Comparison of ENCODE assay signal across 20 cellular contexts in the genomic region with DNA sequence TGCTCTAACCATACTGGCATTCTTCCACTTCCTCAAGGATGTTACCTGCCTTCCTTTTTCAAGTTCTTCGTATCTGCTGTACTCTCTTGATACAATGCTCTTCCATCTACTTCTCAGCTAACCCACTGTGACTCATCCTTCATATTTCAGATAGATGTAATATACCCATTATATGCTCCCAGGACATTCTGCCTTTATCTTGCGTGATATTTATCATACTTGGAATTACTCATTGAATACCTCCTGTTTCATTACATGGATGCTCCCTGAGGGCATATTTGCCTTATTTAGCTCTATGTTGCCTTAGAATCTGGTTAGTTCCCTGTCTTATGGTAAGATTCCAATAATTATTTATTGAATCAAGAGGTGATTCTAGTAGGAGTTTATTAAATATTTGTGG.
"Had no signal": no experiment of that assay in that cellular context is flagged by ENCODE, and none has a peak within 500 bp of the region (broad histone marks: within the 10 kb centered on the region; RNA-seq: fewer than 3 reads in every experiment).

No MANE protein-coding gene starts in this region.

- H3K36me3 ChIP-seq: left lung, lower lobe of right lung, spleen, tibial nerve had no signal

- H3K9me3 ChIP-seq: left lung, lower lobe of right lung, mucosa of descending colon, tibial nerve had no signal

- H3K4me1 ChIP-seq: left lung, lower lobe of right lung, spleen, tibial nerve had no signal

- H3K4me3 ChIP-seq: left lung, lower lobe of right lung, mucosa of descending colon, spleen, tibial nerve had no signal

- DNase-seq: activated B cell treated with CpG ODN at 0.5 μM for 24 hours; activated CD8-positive, alpha-beta memory T cell treated with anti-CD3 and anti-CD28 coated beads, Interleukin-2, amount 10 ng/mL, durations not matched to agents 7 days and 5 days; activated CD8-positive, alpha-beta T cell treated with anti-CD3 and anti-CD28 coated beads, Interleukin-2, amount 10 ng/mL, durations not matched to agents 7 days and 5 days; activated effector memory CD4-positive, alpha-beta T cell treated with Interleukin-2 at 50 U/mL for 16 hours; activated naive CD4-positive, alpha-beta T cell treated with Interleukin-2 at 50 U/mL for 16 hours; activated T-cell treated with anti-CD3 and anti-CD28 coated beads for 4 hours; aorta; caudate nucleus; kidney glomerular epithelial cell; left lung; lower lobe of right lung; mesendoderm; mucosa of descending colon; right cardiac atrium; spleen; stimulated activated naive CD4-positive, alpha-beta T cell; T-helper 1 cell had no signal

- H3K27ac ChIP-seq: left lung, lower lobe of right lung, spleen, tibial nerve had no signal

- H3K27me3 ChIP-seq: left lung, spleen, tibial nerve had no signal

- ATAC-seq: activated CD8-positive, alpha-beta memory T cell treated with anti-CD3 and anti-CD28 coated beads, Interleukin-2, amount 10 ng/mL, durations not matched to agents 7 days and 5 days; activated CD8-positive, alpha-beta T cell treated with anti-CD3 and anti-CD28 coated beads, Interleukin-2, amount 10 ng/mL, durations not matched to agents 7 days and 5 days; esophagus mucosa; left lung; lower lobe of right lung; mucosa of descending colon; natural killer cell treated with Interleukin-12 subunit alpha and Interleukin-12 subunit beta and Interleukin-15 and Interleukin-18, amount 100 ng/mL, for 72 hours; right cardiac atrium had no signal
